Comparison of ENCODE assay signal across 30 cellular contexts in genomic region chr11:95375451-95375850, GRCh38.
"Had no signal": no experiment of that assay in that cellular context is flagged by ENCODE, and none has a peak within 500 bp of the region (broad histone marks: within the 10 kb centered on the region; RNA-seq: fewer than 3 reads in every experiment).

No MANE protein-coding gene starts in this region.

- H3K4me3 ChIP-seq: ascending aorta, body of pancreas, esophagus muscularis mucosa had no signal

- FAIRE-seq: colon, frontal cortex had no signal

- H3K27me3 Mint-ChIP-seq: activated B cell treated with CpG ODN at 0.5 μM for 24 hours; activated T-cell treated with anti-CD3 and anti-CD28 coated beads, Interleukin-2, amount 50 U/mL, for 24 hours had no signal

- H3K27ac Mint-ChIP-seq: activated B cell treated with CpG ODN at 0.5 μM for 24 hours; activated CD4-positive, alpha-beta memory T cell treated with anti-CD3 and anti-CD28 coated beads, Interleukin-2, amount 10 ng/mL, durations not matched to agents 7 days and 5 days; activated naive CD4-positive, alpha-beta T cell treated with anti-CD3 and anti-CD28 coated beads, Interleukin-2, amount 10 ng/mL, durations not matched to agents 7 days and 5 days; activated naive CD8-positive, alpha-beta T cell treated with anti-CD3 and anti-CD28 coated beads, Interleukin-2, amount 10 ng/mL, durations not matched to agents 7 days and 5 days; activated T-cell treated with anti-CD3 and anti-CD28 coated beads, Interleukin-2, amount 50 U/mL, for 24 hours; activated T-cell treated with anti-CD3 and anti-CD28 coated beads, Interleukin-2, amount 50 U/mL, for 72 hours; effector memory CD8-positive, alpha-beta T cell; T-helper 17 cell; T-helper 2 cell treated with Interferon-gamma antibody and Interleukin-4, amounts not matched to agents 5 μg/mL and 100 μg/mL, for 36 hours had no signal

- H3K4me3 Mint-ChIP-seq: activated B cell treated with CpG ODN at 0.5 μM for 24 hours; activated CD4-positive, alpha-beta memory T cell treated with anti-CD3 and anti-CD28 coated beads, Interleukin-2, amount 10 ng/mL, durations not matched to agents 7 days and 5 days; activated naive CD4-positive, alpha-beta T cell treated with anti-CD3 and anti-CD28 coated beads, Interleukin-2, amount 10 ng/mL, durations not matched to agents 7 days and 5 days; activated naive CD8-positive, alpha-beta T cell treated with anti-CD3 and anti-CD28 coated beads, Interleukin-2, amount 10 ng/mL, durations not matched to agents 7 days and 5 days; activated T-cell treated with anti-CD3 and anti-CD28 coated beads, Interleukin-2, amount 50 U/mL, for 24 hours; activated T-cell treated with anti-CD3 and anti-CD28 coated beads, Interleukin-2, amount 50 U/mL, for 72 hours; effector memory CD8-positive, alpha-beta T cell; T-helper 17 cell; T-helper 2 cell treated with Interferon-gamma antibody and Interleukin-4, amounts not matched to agents 5 μg/mL and 100 μg/mL, for 36 hours had no signal

- DNase-seq: activated B cell treated with CpG ODN at 0.5 μM for 24 hours; activated CD4-positive, alpha-beta memory T cell treated with anti-CD3 and anti-CD28 coated beads, Interleukin-2, amount 10 ng/mL, durations not matched to agents 7 days and 5 days; activated CD4-positive, alpha-beta T cell treated with anti-CD3 and anti-CD28 coated beads for 48 hours; activated CD8-positive, alpha-beta memory T cell treated with anti-CD3 and anti-CD28 coated beads, Interleukin-2, amount 50 U/mL, for 48 hours; activated gamma-delta T cell; activated naive CD4-positive, alpha-beta T cell; activated naive CD4-positive, alpha-beta T cell treated with anti-CD3 and anti-CD28 coated beads, Interleukin-2, amount 10 ng/mL, durations not matched to agents 7 days and 5 days; activated naive CD8-positive, alpha-beta T cell treated with anti-CD3 and anti-CD28 coated beads, Interleukin-2, amount 10 ng/mL, durations not matched to agents 7 days and 5 days; activated T-cell treated with anti-CD3 and anti-CD28 coated beads for 4 hours; activated T-cell treated with anti-CD3 and anti-CD28 coated beads, Interleukin-2, amount 50 U/mL, for 24 hours; activated T-cell treated with anti-CD3 and anti-CD28 coated beads, Interleukin-2, amount 50 U/mL, for 72 hours; caudate nucleus; cortex of kidney; dermis blood vessel endothelial cell; effector CD4-positive, alpha-beta T cell; effector memory CD8-positive, alpha-beta T cell; erythroblast; head of caudate nucleus; T-helper 1 cell; T-helper 17 cell; T1000; WERI-Rb-1 had no signal

- H3K9me3 Mint-ChIP-seq: activated B cell treated with CpG ODN at 0.5 μM for 24 hours; activated CD4-positive, alpha-beta memory T cell treated with anti-CD3 and anti-CD28 coated beads, Interleukin-2, amount 10 ng/mL, durations not matched to agents 7 days and 5 days; activated naive CD4-positive, alpha-beta T cell treated with anti-CD3 and anti-CD28 coated beads, Interleukin-2, amount 10 ng/mL, durations not matched to agents 7 days and 5 days; activated naive CD4-positive, alpha-beta T cell treated with anti-CD3 and anti-CD28 coated beads, Interleukin-2, amount 50 U/mL, for 72 hours; activated naive CD8-positive, alpha-beta T cell treated with anti-CD3 and anti-CD28 coated beads, Interleukin-2, amount 10 ng/mL, durations not matched to agents 7 days and 5 days; activated T-cell treated with anti-CD3 and anti-CD28 coated beads, Interleukin-2, amount 50 U/mL, for 24 hours; activated T-cell treated with anti-CD3 and anti-CD28 coated beads, Interleukin-2, amount 50 U/mL, for 72 hours; effector memory CD8-positive, alpha-beta T cell; T-helper 2 cell treated with Interferon-gamma antibody and Interleukin-4, amounts not matched to agents 5 μg/mL and 100 μg/mL, for 36 hours had no signal

- H3K36me3 ChIP-seq: ascending aorta, esophagus muscularis mucosa, WERI-Rb-1 had no signal

- H3K36me3 Mint-ChIP-seq: activated naive CD4-positive, alpha-beta T cell treated with anti-CD3 and anti-CD28 coated beads, Interleukin-2, amount 10 ng/mL, durations not matched to agents 7 days and 5 days; activated naive CD4-positive, alpha-beta T cell treated with anti-CD3 and anti-CD28 coated beads, Interleukin-2, amount 50 U/mL, for 72 hours; activated naive CD8-positive, alpha-beta T cell treated with anti-CD3 and anti-CD28 coated beads, Interleukin-2, amount 10 ng/mL, durations not matched to agents 7 days and 5 days had no signal

- ATAC-seq: activated CD4-positive, CD25-positive, alpha-beta regulatory T cell treated with anti-CD3 and anti-CD28 coated beads, Interleukin-2, amount 50 U/mL, for 24 hours; activated naive CD4-positive, alpha-beta T cell treated with anti-CD3 and anti-CD28 coated beads, Interleukin-2, amount 50 U/mL, for 72 hours; activated T-cell treated with anti-CD3 and anti-CD28 coated beads, Interleukin-2, amount 50 U/mL, for 72 hours; body of pancreas; effector memory CD8-positive, alpha-beta T cell; T-helper 17 cell had no signal

- H3K27me3 ChIP-seq: ascending aorta, body of pancreas, esophagus muscularis mucosa had no signal

- H3K9me3 ChIP-seq: ascending aorta, body of pancreas, esophagus muscularis mucosa had no signal

- H3K4me1 Mint-ChIP-seq: activated B cell treated with CpG ODN at 0.5 μM for 24 hours; activated CD4-positive, alpha-beta memory T cell treated with anti-CD3 and anti-CD28 coated beads, Interleukin-2, amount 10 ng/mL, durations not matched to agents 7 days and 5 days had no signal

- H3K27ac ChIP-seq: ascending aorta, body of pancreas, esophagus muscularis mucosa, WERI-Rb-1 had no signal
